Comparison of ENCODE assay signal across 8 cellular contexts in the genomic region with DNA sequence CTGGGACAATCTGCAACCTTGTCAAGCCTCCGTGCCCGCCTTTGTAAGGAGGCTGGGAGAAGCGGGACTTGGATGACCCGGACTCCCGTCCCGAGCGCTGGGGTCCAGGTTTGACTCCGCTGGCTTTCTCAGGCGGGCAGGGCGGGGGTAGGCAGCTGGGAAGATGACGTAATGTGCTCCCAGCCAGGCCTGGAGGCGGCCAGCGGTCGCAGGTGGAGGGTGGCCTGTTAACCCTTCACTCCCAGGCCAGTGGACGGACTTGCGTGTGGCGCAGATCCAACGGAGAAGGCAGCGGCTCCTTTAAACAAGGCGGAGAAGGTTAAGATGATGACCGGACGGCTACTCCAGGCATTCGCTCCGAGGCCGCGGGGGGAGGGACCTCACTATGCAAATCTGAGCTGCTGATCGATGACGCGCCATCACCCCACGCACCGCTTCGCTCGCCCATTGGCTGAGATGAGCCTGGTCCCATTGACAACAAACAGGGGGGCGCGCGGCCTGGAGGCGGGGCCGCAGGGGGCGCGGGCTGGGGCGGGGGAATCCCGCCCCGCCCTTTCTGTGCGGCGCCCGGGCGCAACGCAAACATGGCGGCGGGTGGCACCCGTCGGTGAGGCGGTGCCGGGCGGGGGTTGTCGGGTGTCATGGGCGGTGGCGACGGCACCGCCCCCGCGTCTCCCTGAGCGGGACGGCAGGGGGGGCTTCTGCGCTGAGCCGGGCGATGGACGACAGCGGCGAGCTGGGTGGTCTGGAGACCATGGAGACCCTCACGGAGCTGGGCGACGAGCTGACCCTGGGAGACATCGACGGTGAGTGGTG. TPM values are rescaled to one million over a fixed set of nuclear protein-coding genes. Genes with fewer than 3 reads are reported as not detected.
DNase-seq lines count a peak whose midpoint lies in the region; ATAC-seq and TF ChIP-seq lines count a peak whose summit lies in the region.

TSS of gene SREBF2 (plus strand) at position 553 of the 816 bp plus-strand sequence. CDS start at position 719, 166 bp downstream.

- H3K27ac ChIP-seq in ovary (peak within 1 kb of the TSS; percentile 89 to 98), thyroid gland (peak within 1 kb of the TSS; percentile 83 to 95 (median 94))

- no peaks in the 10 kb centered on the region for H3K27me3 ChIP-seq in ovary
- H3K27me3 ChIP-seq in thyroid gland: no peaks in the 10 kb centered on the region

- no peaks in the 10 kb centered on the region for H3K9me3 ChIP-seq in ovary
- H3K9me3 ChIP-seq in thyroid gland: no peaks in the 10 kb centered on the region

- H3K36me3 ChIP-seq in ovary: no peaks in the 10 kb centered on the region
- no peaks in the 10 kb centered on the region for H3K36me3 ChIP-seq in thyroid gland

- peaks cover 2% of the 10 kb centered on the region for H3K4me1 ChIP-seq in ovary (ENCODE audit: insufficient read depth)
- H3K4me1 ChIP-seq in thyroid gland: peaks cover 5 to 9% of the 10 kb centered on the region in 2 donors

- 0 to 1% (median 0%) methylated on average over 55 to 75 of the region's 75 CpGs for WGBS in ovary, 3 donors
- 0 to 1% methylated on average over 28 to 29 of the region's 75 CpGs for WGBS in thyroid gland, 2 donors

- DNase-seq in NCI-H1417 (lab: John Stamatoyannopoulos, UW): peak; percentile 94 to 98 (median 97)
- peak; percentile 94 to 98 for DNase-seq in SW 1271 (lab: John Stamatoyannopoulos, UW)
- DNase-seq in activated naive CD8-positive, alpha-beta T cell treated with anti-CD3 and anti-CD28 coated beads, Interleukin-2, amount 50 U/mL, for 16 hours (ENCODE audit: low read depth, low spot score): peak; percentile 97
- peak; percentile 100 for DNase-seq in Right ventricle myocardium inferior (ENCODE audit: missing footprints)
- peak; percentile 99 to 100 (median 100) for DNase-seq in ovary
- peak; percentile 100 for DNase-seq in thyroid gland

- intact Hi-C loops in Right ventricle myocardium inferior (cut with DNase I): loop anchor here (5.0 kb wide), 1 partner anchor 40 kb away; no protein-coding TSS in a partner anchor
- intact Hi-C loops in ovary (cut with DNase I): no loop called here
- intact Hi-C loops in thyroid gland (cut with DNase I): loop anchor here (5.0 kb wide), 1 partner anchor 115 kb away; the partner anchor contains the start of gene CENPM

- peak; percentile 59 for TF ChIP-seq EP300 in ovary (IDR thresholded peaks at IDR 0.05)

- peak; percentile 76 for TF ChIP-seq POLR2A in ovary (IDR thresholded peaks at IDR 0.05)
- peak; percentile 72 to 76 for TF ChIP-seq POLR2A in thyroid gland (IDR thresholded peaks at IDR 0.05)

- peak within 1 kb of the TSS; percentile 75 for H3K4me3 ChIP-seq in ovary
- peak within 1 kb of the TSS; percentile 63 to 93 (median 77) for H3K4me3 ChIP-seq in thyroid gland (replicated peaks in 1 of 3)

- 0 out of 3 replicates have a peak, but pooled peaks have one; percentile 7 for TF ChIP-seq CTCF in GM12872 (IDR thresholded peaks at IDR 0.05; ENCODE audit: insufficient read depth, low read depth, low read length)
- no peak for TF ChIP-seq CTCF in ovary (IDR thresholded peaks at IDR 0.05)
- no peak for TF ChIP-seq CTCF in thyroid gland (IDR thresholded peaks at IDR 0.05)

- peak; percentile 87 for ATAC-seq in HG02759 (IDR thresholded peaks at IDR 0.05; ENCODE audit: unreplicated experiment)
- peak; percentile 97 for ATAC-seq in Right ventricle myocardium inferior

RNA-seq across cellular contexts. Expression of gene SREBF2, which starts in this region (rescaled TPM):
- total RNA-seq in Right ventricle myocardium inferior (75.5 TPM), ovary (100 to 1,000 TPM in 1 of 7 donors, 10 to 100 TPM in 6; 29.2 to 215 (median 74.1) TPM), thyroid gland (10 to 100 TPM; 34.4 to 91.8 (median 63.7) TPM)
- 10 to 100 TPM; 38.7 to 94.9 TPM for polyA plus RNA-seq in ovary

Comparison
In these comparisons a context has a peak if more than half of its experiments do, and no peak if none do; other contexts are left out.
1. Peak in every context shown above with its lines: DNase-seq, ATAC-seq, H3K4me3 ChIP-seq and H3K27ac ChIP-seq.
2. intact Hi-C loops: an anchor here in Right ventricle myocardium inferior (5.0 kb wide) and thyroid gland (5.0 kb wide); none called in ovary.